ENCODE assay signal across 8 cellular contexts in genomic region chr11:120337133-120337895, GRCh38. TPM values are rescaled to one million over a fixed set of nuclear protein-coding genes. Genes with fewer than 3 reads are reported as not detected.
DNase-seq lines count a peak whose midpoint lies in the region; ATAC-seq and TF ChIP-seq lines count a peak whose summit lies in the region.

No MANE protein-coding gene starts in this region.

- H3K4me3 Mint-ChIP-seq in T-helper 2 cell treated with Interferon-gamma antibody and Interleukin-4, amounts not matched to agents 5 μg/mL and 100 μg/mL, for 36 hours: peak overlapping the region; percentile 92
- peak overlapping the region; percentile 96 for H3K4me3 Mint-ChIP-seq in mesothelial cell of epicardium

- peaks cover 32% of the 10 kb centered on the region for H3K4me1 Mint-ChIP-seq in T-helper 2 cell treated with Interferon-gamma antibody and Interleukin-4, amounts not matched to agents 5 μg/mL and 100 μg/mL, for 36 hours (ENCODE audit: low read depth)
- H3K4me1 Mint-ChIP-seq in mesothelial cell of epicardium: peaks cover 45% of the 10 kb centered on the region

- intact Hi-C loops in upper lobe of right lung (cut with DNase I): no loop called here

- peaks cover 15% of the 10 kb centered on the region for H3K27me3 ChIP-seq in effector memory CD4-positive, alpha-beta T cell (replicated peaks; ENCODE audit: control insufficient read depth, insufficient read depth, low read length, poor library complexity, severe bottlenecking)
- H3K27me3 ChIP-seq in upper lobe of right lung: no peaks in the 10 kb centered on the region

- H3K9me3 Mint-ChIP-seq in T-helper 2 cell treated with Interferon-gamma antibody and Interleukin-4, amounts not matched to agents 5 μg/mL and 100 μg/mL, for 36 hours: peaks cover 3% of the 10 kb centered on the region
- H3K9me3 Mint-ChIP-seq in mesothelial cell of epicardium: no peaks in the 10 kb centered on the region

- no peaks in the 10 kb centered on the region for H3K9me3 ChIP-seq in effector memory CD4-positive, alpha-beta T cell (ENCODE audit: control insufficient read depth, low read length)
- no peaks in the 10 kb centered on the region for H3K9me3 ChIP-seq in upper lobe of right lung

- H3K4me3 ChIP-seq in AG09309 (ENCODE audit: control insufficient read depth, low read depth, low read length): peak overlapping the region; percentile 93
- H3K4me3 ChIP-seq in effector memory CD4-positive, alpha-beta T cell (ENCODE audit: insufficient read depth, low read depth, low read length, poor library complexity, severe bottlenecking): peak overlapping the region; percentile 67
- peak overlapping the region; percentile 74 for H3K4me3 ChIP-seq in upper lobe of right lung

- no peak overlapping the region for H3K27ac Mint-ChIP-seq in T-helper 2 cell treated with Interferon-gamma antibody and Interleukin-4, amounts not matched to agents 5 μg/mL and 100 μg/mL, for 36 hours
- H3K27ac Mint-ChIP-seq in mesothelial cell of epicardium: peak overlapping the region; percentile 98

- H3K27me3 Mint-ChIP-seq in T-helper 2 cell treated with Interferon-gamma antibody and Interleukin-4, amounts not matched to agents 5 μg/mL and 100 μg/mL, for 36 hours (ENCODE audit: low read depth): peaks cover 69% of the 10 kb centered on the region
- no peaks in the 10 kb centered on the region for H3K27me3 Mint-ChIP-seq in mesothelial cell of epicardium (ENCODE audit: low read depth)

- TF ChIP-seq CTCF in AG09309 (IDR thresholded peaks at IDR 0.05; ENCODE audit: control insufficient read depth, insufficient read depth, low read depth, low read length, missing control alignments) (no peak), mesothelial cell of epicardium (IDR thresholded peaks at IDR 0.05; ENCODE audit: unreplicated experiment) (no peak), upper lobe of right lung (IDR thresholded peaks at IDR 0.05) (no peak)

- peaks cover 19% of the 10 kb centered on the region for H3K4me1 ChIP-seq in effector memory CD4-positive, alpha-beta T cell (ENCODE audit: control insufficient read depth, insufficient read depth, low read length, poor library complexity, severe bottlenecking)
- peaks cover 19% of the 10 kb centered on the region for H3K4me1 ChIP-seq in upper lobe of right lung

- H3K36me3 ChIP-seq in effector memory CD4-positive, alpha-beta T cell (ENCODE audit: control insufficient read depth, insufficient read depth, low read length): no peaks in the 10 kb centered on the region
- H3K36me3 ChIP-seq in upper lobe of right lung: no peaks in the 10 kb centered on the region

- no peak for ATAC-seq in upper lobe of right lung
- ATAC-seq in GM19324 (IDR thresholded peaks at IDR 0.05; ENCODE audit: low FRiP score, unreplicated experiment): no peak
- no peak for ATAC-seq in HG02759 (IDR thresholded peaks at IDR 0.05; ENCODE audit: unreplicated experiment)

- H3K36me3 Mint-ChIP-seq in T-helper 2 cell treated with Interferon-gamma antibody and Interleukin-4, amounts not matched to agents 5 μg/mL and 100 μg/mL, for 36 hours (ENCODE audit: low read depth): peaks cover 6% of the 10 kb centered on the region
- H3K36me3 Mint-ChIP-seq in mesothelial cell of epicardium: no peaks in the 10 kb centered on the region

- no peak for DNase-seq in AG09309 (ENCODE audit: low read depth)
- DNase-seq in HCEC 1CT: peak; percentile 19
- DNase-seq in T-helper 2 cell treated with Interferon-gamma antibody and Interleukin-4, amounts not matched to agents 5 μg/mL and 100 μg/mL, for 36 hours (ENCODE audit: low spot score): no peak
- no peak for DNase-seq in effector memory CD4-positive, alpha-beta T cell
- DNase-seq in mesothelial cell of epicardium (ENCODE audit: low spot score in 2 of 2, unreplicated experiment in 2 of 2): peak in 1 of 2 experiments; percentile 45
- no peak for DNase-seq in upper lobe of right lung

- H3K27ac ChIP-seq in effector memory CD4-positive, alpha-beta T cell (ENCODE audit: insufficient read depth, low read length, poor library complexity, severe bottlenecking): no peak overlapping the region
- H3K27ac ChIP-seq in upper lobe of right lung: peak overlapping the region; percentile 94

RNA-seq across cellular contexts. Expression of gene ARHGEF12, which starts 1.1 kb away (rescaled TPM):
- total RNA-seq in mesothelial cell of epicardium: 83.0 to 86.0 TPM (median 85.2 TPM) in 3 replicates
- total RNA-seq in upper lobe of right lung: 132 TPM

RNA-seq across cellular contexts. Expression of gene TLCD5, which starts 12.2 kb away (rescaled TPM):
- total RNA-seq in mesothelial cell of epicardium (15.3 to 15.7 TPM (median 15.6 TPM) in 3 replicates), upper lobe of right lung (4.2 TPM)
